In genomic region chr1:23979387-23980005, GRCh38 we compare ENCODE assay signal across 8 cellular contexts. TPM values are rescaled to one million over a fixed set of nuclear protein-coding genes. Genes with fewer than 3 reads are reported as not detected.
DNase-seq lines count a peak whose midpoint lies in the region; ATAC-seq and TF ChIP-seq lines count a peak whose summit lies in the region.

No MANE protein-coding gene starts in this region.

- peaks cover 59% of the 10 kb centered on the region for H3K4me1 ChIP-seq in lower lobe of right lung
- peaks cover 46% of the 10 kb centered on the region for H3K4me1 ChIP-seq in vagina

- TF ChIP-seq CTCF in astrocyte of the spinal cord (IDR thresholded peaks at IDR 0.05; ENCODE audit: low read depth, low read length) (no peak), lower lobe of right lung (IDR thresholded peaks at IDR 0.05) (no peak), vagina (IDR thresholded peaks at IDR 0.05) (no peak)

- H3K4me3 ChIP-seq in astrocyte of the spinal cord (ENCODE audit: low read depth, low read length) (peak overlapping the region; percentile 87), lower lobe of right lung (peak overlapping the region; percentile 96), vagina (peak overlapping the region; percentile 82 to 99)

- peak overlapping the region; percentile 98 for H3K27ac ChIP-seq in lower lobe of right lung
- peak overlapping the region; percentile 97 for H3K27ac ChIP-seq in vagina

- no peaks in the 10 kb centered on the region for H3K9me3 ChIP-seq in lower lobe of right lung
- H3K9me3 ChIP-seq in vagina: no peaks in the 10 kb centered on the region

- ATAC-seq in lower lobe of right lung: no peak

- intact Hi-C loops in lower lobe of right lung (cut with DNase I): no loop called here
- intact Hi-C loops in vagina (cut with DNase I): no loop called here

- in situ Hi-C loops in astrocyte of the spinal cord (cut with HindIII; ENCODE audit: low sequenced_read_pairs): no loop called here

- H3K27me3 ChIP-seq in lower lobe of right lung (ENCODE audit: low read depth) (no peaks in the 10 kb centered on the region), vagina (no peaks in the 10 kb centered on the region)

- peak; percentile 53 for DNase-seq in stimulated activated CD8-positive, alpha-beta memory T cell treated with anti-CD3 and anti-CD28 coated beads, Interleukin-7, amount 100 ng/mL, for 24 hours (ENCODE audit: low read depth)
- no peak for DNase-seq in stimulated activated CD8-positive, alpha-beta memory T cell treated with anti-CD3 and anti-CD28 coated beads, Interleukin-4, amount 100 ng/mL, for 48 hours
- DNase-seq in astrocyte of the spinal cord (ENCODE audit: low read depth, low spot score): no peak
- DNase-seq in lower lobe of right lung: no peak
- no peak for DNase-seq in vagina (ENCODE audit: extremely low spot score in 2 of 2)
- no peak for DNase-seq in NCI-H187 (lab: John Stamatoyannopoulos, UW)
- DNase-seq in germinal center (ENCODE audit: low spot score): no peak
- DNase-seq in A172 (ENCODE audit: low spot score): no peak

- TF ChIP-seq POLR2A in vagina (IDR thresholded peaks at IDR 0.05): no peak

- H3K36me3 ChIP-seq in lower lobe of right lung: peaks cover 24% of the 10 kb centered on the region
- no peaks in the 10 kb centered on the region for H3K36me3 ChIP-seq in vagina

RNA-seq across cellular contexts. Expression of gene SRSF10, which starts 0.6 kb away (rescaled TPM):
- total RNA-seq in lower lobe of right lung (93.7 TPM), vagina (72.4 TPM)
- 96.5 and 106 TPM in 2 replicates for total RNA-seq in A172 (2014; rRNA removed; shearing (Covaris generic))

RNA-seq across cellular contexts. Expression of gene PNRC2, which starts 19.9 kb away (rescaled TPM):
- total RNA-seq in lower lobe of right lung (111 TPM), vagina (92.8 TPM)
- total RNA-seq in A172 (2014; rRNA removed; shearing (Covaris generic)): 58.5 and 60.3 TPM in 2 replicates
